In the genomic region with DNA sequence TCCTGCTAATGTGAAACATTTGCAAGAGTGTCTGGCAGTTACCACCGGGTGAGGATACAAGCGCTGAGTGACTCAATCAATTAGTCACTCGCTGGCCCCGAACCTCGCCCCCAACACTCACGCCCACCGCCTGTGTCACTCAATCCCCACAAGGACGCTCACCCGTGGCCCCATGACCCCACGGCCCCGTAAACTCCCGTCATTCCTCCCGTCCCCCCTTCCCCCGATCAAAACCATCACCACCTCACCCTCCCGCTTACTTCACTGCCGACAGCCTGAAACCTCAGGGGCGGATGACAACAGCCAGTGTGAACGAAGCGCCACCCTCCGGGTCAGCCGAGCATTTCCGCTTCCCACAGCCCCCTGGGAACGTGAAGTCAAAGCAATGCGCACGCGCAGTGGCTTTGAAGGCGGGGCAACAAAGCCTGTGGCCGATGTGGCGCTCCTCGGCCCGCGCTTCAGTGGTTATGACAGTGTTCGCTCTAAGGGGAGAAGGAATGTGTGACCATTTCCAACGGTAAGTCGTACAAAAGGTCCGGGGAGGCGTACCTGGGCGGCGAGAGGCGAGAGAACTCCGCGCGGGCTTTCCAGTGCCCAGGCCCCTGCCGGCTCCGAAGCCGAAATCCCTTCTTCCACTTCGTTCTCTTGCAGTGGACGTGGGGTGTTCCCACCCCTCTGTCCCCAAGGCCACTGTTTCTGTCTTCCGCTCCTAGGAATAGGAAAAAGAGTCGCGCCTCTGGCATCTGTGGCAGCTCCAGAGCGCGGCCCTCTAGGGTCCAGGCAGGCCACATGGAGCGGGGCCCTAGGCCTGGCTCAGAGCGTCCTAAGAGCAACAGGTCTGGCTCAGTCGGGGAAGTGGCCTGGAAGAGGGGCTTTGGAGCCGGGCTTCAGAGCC, we compare ENCODE assay signal across 1 cellular context.
TF ChIP-seq lines count a peak whose summit lies in the region.

A gene (minus strand): TSS at position 311 of the 895 bp plus-strand sequence. CDS start 3,334 bp downstream, outside the sequence.

TF ChIP-seq in GM12878, 131 proteins besides CTCF, POLR2A, EP300 and RAD21 (continued from another document):
- 0 out of 2 replicates have a peak, but pooled peaks have one; percentile 3 for TF ChIP-seq TCF3 (IDR thresholded peaks at IDR 0.05; ENCODE audit: borderline replicate concordance, insufficient read depth, low read depth, low read length)
- TF ChIP-seq POLR2AphosphoS2 (IDR thresholded peaks at IDR 0.05; ENCODE audit: low read depth, low read length) = peak; percentile 58; the same call in 1 of the 2 replicates
- TF ChIP-seq, protein P1, sequence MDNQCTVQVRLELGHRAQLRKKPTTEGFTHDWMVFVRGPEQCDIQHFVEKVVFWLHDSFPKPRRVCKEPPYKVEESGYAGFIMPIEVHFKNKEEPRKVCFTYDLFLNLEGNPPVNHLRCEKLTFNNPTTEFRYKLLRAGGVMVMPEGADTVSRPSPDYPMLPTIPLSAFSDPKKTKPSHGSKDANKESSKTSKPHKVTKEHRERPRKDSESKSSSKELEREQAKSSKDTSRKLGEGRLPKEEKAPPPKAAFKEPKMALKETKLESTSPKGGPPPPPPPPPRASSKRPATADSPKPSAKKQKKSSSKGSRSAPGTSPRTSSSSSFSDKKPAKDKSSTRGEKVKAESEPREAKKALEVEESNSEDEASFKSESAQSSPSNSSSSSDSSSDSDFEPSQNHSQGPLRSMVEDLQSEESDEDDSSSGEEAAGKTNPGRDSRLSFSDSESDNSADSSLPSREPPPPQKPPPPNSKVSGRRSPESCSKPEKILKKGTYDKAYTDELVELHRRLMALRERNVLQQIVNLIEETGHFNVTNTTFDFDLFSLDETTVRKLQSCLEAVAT (IDR thresholded peaks at IDR 0.05) = peak; percentile 71; the same call in 1 of the 2 replicates
- TF ChIP-seq CREM (IDR thresholded peaks at IDR 0.05; ENCODE audit: low read depth) = peak; percentile 46; the same call in 1 of the 2 replicates
- TF ChIP-seq, protein P2, sequence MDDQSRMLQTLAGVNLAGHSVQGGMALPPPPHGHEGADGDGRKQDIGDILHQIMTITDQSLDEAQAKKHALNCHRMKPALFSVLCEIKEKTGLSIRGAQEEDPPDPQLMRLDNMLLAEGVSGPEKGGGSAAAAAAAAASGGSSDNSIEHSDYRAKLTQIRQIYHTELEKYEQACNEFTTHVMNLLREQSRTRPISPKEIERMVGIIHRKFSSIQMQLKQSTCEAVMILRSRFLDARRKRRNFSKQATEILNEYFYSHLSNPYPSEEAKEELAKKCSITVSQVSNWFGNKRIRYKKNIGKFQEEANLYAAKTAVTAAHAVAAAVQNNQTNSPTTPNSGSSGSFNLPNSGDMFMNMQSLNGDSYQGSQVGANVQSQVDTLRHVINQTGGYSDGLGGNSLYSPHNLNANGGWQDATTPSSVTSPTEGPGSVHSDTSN (IDR thresholded peaks at IDR 0.05; ENCODE audit: insufficient replicate concordance, low read depth, low read length) = peak; percentile 56
